ENCODE assay signal across 8 cellular contexts in the genomic region with DNA sequence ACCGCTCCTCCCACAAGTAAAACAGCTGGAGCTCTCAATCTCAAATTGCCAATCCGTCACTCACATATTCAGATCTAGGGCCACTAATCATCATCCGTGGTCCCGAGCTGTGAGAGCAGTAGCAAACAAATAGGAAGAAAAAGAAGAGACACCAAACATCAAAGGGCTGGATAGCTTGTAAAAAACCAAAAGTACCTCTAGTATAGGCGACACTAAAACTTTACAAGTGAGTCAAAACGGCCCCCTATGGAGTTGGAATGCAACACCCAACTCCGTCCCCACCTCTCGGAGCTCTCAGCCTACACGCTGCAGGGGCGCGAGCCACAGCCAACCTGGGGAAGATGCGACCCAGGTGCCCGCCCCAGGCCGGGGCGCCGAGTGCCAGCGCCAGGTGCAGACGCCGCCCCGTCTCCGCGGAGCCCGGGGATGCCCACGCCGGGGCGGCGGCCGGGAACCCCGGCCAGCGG. TPM values are rescaled to one million over a fixed set of nuclear protein-coding genes. Genes with fewer than 3 reads are reported as not detected.
DNase-seq lines count a peak whose midpoint lies in the region; ATAC-seq and TF ChIP-seq lines count a peak whose summit lies in the region.

No MANE protein-coding gene starts in this region.

- DNase-seq in COLO668 (lab: John Stamatoyannopoulos, UW; ENCODE audit: unreplicated experiment) (peak; percentile 74), SW480 (ENCODE audit: low spot score) (peak; percentile 71), brain microvascular endothelial cell (peak; percentile 37), ureter (ENCODE audit: low spot score) (no peak)
- DNase-seq in stimulated activated CD4-positive, alpha-beta T cell treated with anti-CD3 and anti-CD28 coated beads, TNF-alpha, amount 100 ng/mL, for 1 hour (ENCODE audit: low read depth in 3 of 3, low spot score in 1 of 3) = peak in 2 of 3 donors; percentile 4 to 24

- H3K36me3 ChIP-seq in brain microvascular endothelial cell (replicated peaks) = peaks cover 6% of the 10 kb centered on the region

- H3K27me3 ChIP-seq in brain microvascular endothelial cell (replicated peaks) (no peaks in the 10 kb centered on the region), layer of hippocampus (ENCODE audit: control insufficient read depth, insufficient read depth, low read length) (no peaks in the 10 kb centered on the region)

- H3K27ac ChIP-seq in brain microvascular endothelial cell (peak overlapping the region; percentile 77), layer of hippocampus (ENCODE audit: low read depth, low read length) (peak overlapping the region; percentile 64)

- peak overlapping the region; percentile 82 for H3K4me3 ChIP-seq in brain microvascular endothelial cell (ENCODE audit: low read depth, low read length)

- in situ Hi-C loops in brain microvascular endothelial cell (cut with HindIII; ENCODE audit: low pct_ligation_motif_present, low sequenced_read_pairs) = no loop called here

- peak; percentile 32 for ATAC-seq in GM19372 (IDR thresholded peaks at IDR 0.05; ENCODE audit: low read depth, unreplicated experiment)
- ATAC-seq in HG03460 (IDR thresholded peaks at IDR 0.05; ENCODE audit: unreplicated experiment) = peak; percentile 35

- TF ChIP-seq CTCF in brain microvascular endothelial cell (IDR thresholded peaks at IDR 0.05; ENCODE audit: low read depth, low read length, missing control alignments) = no peak

RNA-seq across cellular contexts. Expression of a gene that starts 0.6 kb away (rescaled TPM):
- total RNA-seq in ureter = 64.1 TPM
